In the genomic region with DNA sequence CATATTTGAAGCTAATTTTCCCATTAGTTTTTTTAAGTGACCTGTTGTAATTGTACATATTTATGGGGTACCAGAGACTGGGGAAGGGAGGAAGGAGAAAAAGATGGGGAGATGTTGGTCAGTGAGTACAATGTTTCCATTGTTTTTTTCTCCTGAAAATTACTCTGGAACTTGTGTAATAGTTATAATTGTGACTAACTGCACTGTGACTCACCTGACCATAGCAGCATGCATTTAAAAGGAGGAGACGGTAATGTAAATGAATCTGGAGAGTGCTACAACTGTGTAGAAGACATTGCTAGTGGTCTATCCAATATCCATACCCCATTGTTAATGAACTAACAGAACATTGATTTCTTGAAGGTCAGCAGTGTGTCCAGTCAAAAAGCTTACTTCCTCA, we compare ENCODE assay signal across 1 cellular context.
TF ChIP-seq lines count a peak whose summit lies in the region.

No MANE protein-coding gene starts in this region.

TF ChIP-seq in IMR-90, 13 proteins besides CTCF, POLR2A, EP300 and RAD21:
- no peak for TF ChIP-seq CHD1 (IDR thresholded peaks at IDR 0.05; ENCODE audit: low read depth, low read length)
- 0 out of 2 replicates have a peak, but pooled peaks have one; percentile 6 for TF ChIP-seq BHLHE40 (IDR thresholded peaks at IDR 0.05; ENCODE audit: low read depth, low read length)
- no peak for TF ChIP-seq MAFK (IDR thresholded peaks at IDR 0.05; ENCODE audit: low read depth, low read length)
- TF ChIP-seq, protein P1, sequence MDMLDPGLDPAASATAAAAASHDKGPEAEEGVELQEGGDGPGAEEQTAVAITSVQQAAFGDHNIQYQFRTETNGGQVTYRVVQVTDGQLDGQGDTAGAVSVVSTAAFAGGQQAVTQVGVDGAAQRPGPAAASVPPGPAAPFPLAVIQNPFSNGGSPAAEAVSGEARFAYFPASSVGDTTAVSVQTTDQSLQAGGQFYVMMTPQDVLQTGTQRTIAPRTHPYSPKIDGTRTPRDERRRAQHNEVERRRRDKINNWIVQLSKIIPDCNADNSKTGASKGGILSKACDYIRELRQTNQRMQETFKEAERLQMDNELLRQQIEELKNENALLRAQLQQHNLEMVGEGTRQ (IDR thresholded peaks at IDR 0.05; ENCODE audit: low read depth, low read length) = no peak
- 0 out of 2 replicates have a peak, but pooled peaks have one; percentile 12 for TF ChIP-seq RFX5 (IDR thresholded peaks at IDR 0.05; ENCODE audit: low read depth, low read length)
- no peak for TF ChIP-seq SMC3 (IDR thresholded peaks at IDR 0.05; ENCODE audit: low read depth, low read length)
- peak; percentile 62 for TF ChIP-seq FOS (IDR thresholded peaks at IDR 0.05; ENCODE audit: low read depth, low read length)
- TF ChIP-seq RCOR1 (IDR thresholded peaks at IDR 0.05; ENCODE audit: insufficient replicate concordance, low read length) = no peak
- TF ChIP-seq MXI1 (IDR thresholded peaks at IDR 0.05; ENCODE audit: borderline replicate concordance, low read depth, low read length) = no peak
- TF ChIP-seq, protein P2, sequence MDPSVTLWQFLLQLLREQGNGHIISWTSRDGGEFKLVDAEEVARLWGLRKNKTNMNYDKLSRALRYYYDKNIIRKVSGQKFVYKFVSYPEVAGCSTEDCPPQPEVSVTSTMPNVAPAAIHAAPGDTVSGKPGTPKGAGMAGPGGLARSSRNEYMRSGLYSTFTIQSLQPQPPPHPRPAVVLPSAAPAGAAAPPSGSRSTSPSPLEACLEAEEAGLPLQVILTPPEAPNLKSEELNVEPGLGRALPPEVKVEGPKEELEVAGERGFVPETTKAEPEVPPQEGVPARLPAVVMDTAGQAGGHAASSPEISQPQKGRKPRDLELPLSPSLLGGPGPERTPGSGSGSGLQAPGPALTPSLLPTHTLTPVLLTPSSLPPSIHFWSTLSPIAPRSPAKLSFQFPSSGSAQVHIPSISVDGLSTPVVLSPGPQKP (IDR thresholded peaks at IDR 0.05; ENCODE audit: borderline replicate concordance, low read depth, low read length) = no peak
- TF ChIP-seq NFE2L2 (IDR thresholded peaks at IDR 0.05; ENCODE audit: low read depth, low read length) = no peak
- peak; percentile 89 for TF ChIP-seq CEBPB (IDR thresholded peaks at IDR 0.05; ENCODE audit: low read depth, low read length)
- no peak for TF ChIP-seq MAZ (IDR thresholded peaks at IDR 0.05; ENCODE audit: borderline replicate concordance, low read depth, low read length)
